In the genomic region with DNA sequence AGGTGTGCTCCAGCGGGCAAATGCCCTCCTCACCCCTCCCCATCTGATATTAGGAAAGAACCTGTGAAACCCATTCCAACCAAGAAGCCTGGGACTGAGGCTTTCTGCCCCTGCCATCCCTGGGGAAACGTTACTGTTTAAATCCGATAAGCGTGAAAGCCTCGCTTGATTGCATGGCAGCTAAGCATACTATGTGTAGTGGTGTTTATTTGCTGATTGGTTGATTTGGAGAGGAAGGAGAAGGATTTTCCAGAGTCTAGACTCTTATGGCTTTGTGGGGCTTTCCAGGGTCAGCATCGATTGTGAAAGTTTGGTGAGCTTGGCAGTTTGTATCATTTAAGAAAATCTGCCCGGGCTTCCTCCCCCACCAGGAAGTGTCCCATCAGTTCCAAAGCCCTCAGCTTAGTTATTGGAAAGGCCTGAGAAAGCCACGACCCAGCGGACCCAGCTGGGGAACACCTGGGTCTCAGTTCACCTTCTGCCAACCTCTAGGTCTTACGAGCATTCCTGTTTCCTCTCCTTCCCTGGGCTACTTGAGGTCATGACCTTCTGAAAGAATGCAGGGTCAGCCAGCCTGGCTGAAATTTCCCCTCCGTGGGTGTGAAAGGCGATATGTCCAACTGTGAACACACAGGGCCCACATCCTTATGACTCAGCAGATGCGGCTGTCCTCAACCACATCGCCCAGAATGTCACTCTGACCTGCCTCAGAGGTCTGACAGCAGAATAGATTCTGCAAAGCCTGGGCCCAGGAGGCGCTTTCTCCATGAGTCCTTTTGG, we compare ENCODE assay signal across 1 cellular context.
TF ChIP-seq lines count a peak whose summit lies in the region.

No MANE protein-coding gene starts in this region.

TF ChIP-seq in K562, 482 proteins besides CTCF, POLR2A, EP300 and RAD21 (continued from another document and continues in another):
- TF ChIP-seq, protein P1, sequence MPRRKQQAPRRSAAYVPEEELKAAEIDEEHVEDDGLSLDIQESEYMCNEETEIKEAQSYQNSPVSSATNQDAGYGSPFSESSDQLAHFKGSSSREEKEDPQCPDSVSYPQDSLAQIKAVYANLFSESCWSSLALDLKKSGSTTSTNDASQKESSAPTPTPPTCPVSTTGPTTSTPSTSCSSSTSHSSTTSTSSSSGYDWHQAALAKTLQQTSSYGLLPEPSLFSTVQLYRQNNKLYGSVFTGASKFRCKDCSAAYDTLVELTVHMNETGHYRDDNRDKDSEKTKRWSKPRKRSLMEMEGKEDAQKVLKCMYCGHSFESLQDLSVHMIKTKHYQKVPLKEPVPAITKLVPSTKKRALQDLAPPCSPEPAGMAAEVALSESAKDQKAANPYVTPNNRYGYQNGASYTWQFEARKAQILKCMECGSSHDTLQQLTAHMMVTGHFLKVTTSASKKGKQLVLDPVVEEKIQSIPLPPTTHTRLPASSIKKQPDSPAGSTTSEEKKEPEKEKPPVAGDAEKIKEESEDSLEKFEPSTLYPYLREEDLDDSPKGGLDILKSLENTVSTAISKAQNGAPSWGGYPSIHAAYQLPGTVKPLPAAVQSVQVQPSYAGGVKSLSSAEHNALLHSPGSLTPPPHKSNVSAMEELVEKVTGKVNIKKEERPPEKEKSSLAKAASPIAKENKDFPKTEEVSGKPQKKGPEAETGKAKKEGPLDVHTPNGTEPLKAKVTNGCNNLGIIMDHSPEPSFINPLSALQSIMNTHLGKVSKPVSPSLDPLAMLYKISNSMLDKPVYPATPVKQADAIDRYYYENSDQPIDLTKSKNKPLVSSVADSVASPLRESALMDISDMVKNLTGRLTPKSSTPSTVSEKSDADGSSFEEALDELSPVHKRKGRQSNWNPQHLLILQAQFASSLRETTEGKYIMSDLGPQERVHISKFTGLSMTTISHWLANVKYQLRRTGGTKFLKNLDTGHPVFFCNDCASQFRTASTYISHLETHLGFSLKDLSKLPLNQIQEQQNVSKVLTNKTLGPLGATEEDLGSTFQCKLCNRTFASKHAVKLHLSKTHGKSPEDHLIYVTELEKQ (CRISPR knock-in tag; IDR thresholded peaks at IDR 0.05) = no peak
- TF ChIP-seq SMARCA5 (IDR thresholded peaks at IDR 0.05) (no peak), MTA2 (IDR thresholded peaks at IDR 0.05; ENCODE audit: low read depth) (no peak), MAFK (IDR thresholded peaks at IDR 0.05; ENCODE audit: low read length) (peak; percentile 94), HEY1 (CRISPR knock-in tag; IDR thresholded peaks at IDR 0.05; ENCODE audit: borderline replicate concordance) (no peak), HSF4 (CRISPR knock-in tag; IDR thresholded peaks at IDR 0.05; ENCODE audit: borderline replicate concordance) (no peak), ZNF134 (CRISPR knock-in tag; conservative IDR thresholded peaks at IDR 0.05) (0 out of 2 replicates have a peak, but pooled peaks have one; percentile 34), GABPB1 (CRISPR knock-in tag; IDR thresholded peaks at IDR 0.05) (no peak), XRCC5 (IDR thresholded peaks at IDR 0.05; ENCODE audit: low read depth, low read length) (no peak), PML (IDR thresholded peaks at IDR 0.05; ENCODE audit: low read length) (no peak), SIN3A (IDR thresholded peaks at IDR 0.05; ENCODE audit: borderline replicate concordance in 2 of 2, control insufficient read depth in 1 of 2, low read depth in 2 of 2, low read length in 2 of 2) (no peak), SMARCC2 (IDR thresholded peaks at IDR 0.05; ENCODE audit: low read depth) (no peak; the same call in 1 of the 2 replicates), ZNF584 (CRISPR knock-in tag; IDR thresholded peaks at IDR 0.05; ENCODE audit: low read depth) (peak; percentile 76), CHCHD3 (CRISPR knock-in tag; IDR thresholded peaks at IDR 0.05) (no peak), ZNF282 (CRISPR knock-in tag; IDR thresholded peaks at IDR 0.05) (no peak), ZNF140 (CRISPR knock-in tag; IDR thresholded peaks at IDR 0.05) (no peak), MEF2A (IDR thresholded peaks at IDR 0.05; ENCODE audit: control insufficient read depth, low read depth, low read length) (no peak), GTF2F1 (IDR thresholded peaks at IDR 0.05; ENCODE audit: low read depth, low read length) (no peak), ZNF121 (CRISPR knock-in tag; conservative IDR thresholded peaks at IDR 0.05) (no peak), ZNF695 (CRISPR knock-in tag; IDR thresholded peaks at IDR 0.05) (0 out of 2 replicates have a peak, but pooled peaks have one; percentile 27), CBFA2T2 (conservative IDR thresholded peaks at IDR 0.05) (peak; percentile 63)
- TF ChIP-seq, protein P2, sequence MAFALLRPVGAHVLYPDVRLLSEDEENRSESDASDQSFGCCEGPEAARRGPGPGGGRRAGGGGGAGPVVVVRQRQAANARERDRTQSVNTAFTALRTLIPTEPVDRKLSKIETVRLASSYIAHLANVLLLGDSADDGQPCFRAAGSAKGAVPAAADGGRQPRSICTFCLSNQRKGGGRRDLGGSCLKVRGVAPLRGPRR (CRISPR knock-in tag; IDR thresholded peaks at IDR 0.05) = no peak; the same call in 1 of the 2 replicates
- TF ChIP-seq, protein P3, sequence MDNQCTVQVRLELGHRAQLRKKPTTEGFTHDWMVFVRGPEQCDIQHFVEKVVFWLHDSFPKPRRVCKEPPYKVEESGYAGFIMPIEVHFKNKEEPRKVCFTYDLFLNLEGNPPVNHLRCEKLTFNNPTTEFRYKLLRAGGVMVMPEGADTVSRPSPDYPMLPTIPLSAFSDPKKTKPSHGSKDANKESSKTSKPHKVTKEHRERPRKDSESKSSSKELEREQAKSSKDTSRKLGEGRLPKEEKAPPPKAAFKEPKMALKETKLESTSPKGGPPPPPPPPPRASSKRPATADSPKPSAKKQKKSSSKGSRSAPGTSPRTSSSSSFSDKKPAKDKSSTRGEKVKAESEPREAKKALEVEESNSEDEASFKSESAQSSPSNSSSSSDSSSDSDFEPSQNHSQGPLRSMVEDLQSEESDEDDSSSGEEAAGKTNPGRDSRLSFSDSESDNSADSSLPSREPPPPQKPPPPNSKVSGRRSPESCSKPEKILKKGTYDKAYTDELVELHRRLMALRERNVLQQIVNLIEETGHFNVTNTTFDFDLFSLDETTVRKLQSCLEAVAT (IDR thresholded peaks at IDR 0.05) = no peak
- TF ChIP-seq, protein P4, sequence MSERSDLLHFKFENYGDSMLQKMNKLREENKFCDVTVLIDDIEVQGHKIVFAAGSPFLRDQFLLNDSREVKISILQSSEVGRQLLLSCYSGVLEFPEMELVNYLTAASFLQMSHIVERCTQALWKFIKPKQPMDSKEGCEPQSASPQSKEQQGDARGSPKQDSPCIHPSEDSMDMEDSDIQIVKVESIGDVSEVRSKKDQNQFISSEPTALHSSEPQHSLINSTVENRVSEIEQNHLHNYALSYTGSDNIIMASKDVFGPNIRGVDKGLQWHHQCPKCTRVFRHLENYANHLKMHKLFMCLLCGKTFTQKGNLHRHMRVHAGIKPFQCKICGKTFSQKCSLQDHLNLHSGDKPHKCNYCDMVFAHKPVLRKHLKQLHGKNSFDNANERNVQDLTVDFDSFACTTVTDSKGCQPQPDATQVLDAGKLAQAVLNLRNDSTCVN (CRISPR knock-in tag; IDR thresholded peaks at IDR 0.05) = no peak
- TF ChIP-seq, protein P5, sequence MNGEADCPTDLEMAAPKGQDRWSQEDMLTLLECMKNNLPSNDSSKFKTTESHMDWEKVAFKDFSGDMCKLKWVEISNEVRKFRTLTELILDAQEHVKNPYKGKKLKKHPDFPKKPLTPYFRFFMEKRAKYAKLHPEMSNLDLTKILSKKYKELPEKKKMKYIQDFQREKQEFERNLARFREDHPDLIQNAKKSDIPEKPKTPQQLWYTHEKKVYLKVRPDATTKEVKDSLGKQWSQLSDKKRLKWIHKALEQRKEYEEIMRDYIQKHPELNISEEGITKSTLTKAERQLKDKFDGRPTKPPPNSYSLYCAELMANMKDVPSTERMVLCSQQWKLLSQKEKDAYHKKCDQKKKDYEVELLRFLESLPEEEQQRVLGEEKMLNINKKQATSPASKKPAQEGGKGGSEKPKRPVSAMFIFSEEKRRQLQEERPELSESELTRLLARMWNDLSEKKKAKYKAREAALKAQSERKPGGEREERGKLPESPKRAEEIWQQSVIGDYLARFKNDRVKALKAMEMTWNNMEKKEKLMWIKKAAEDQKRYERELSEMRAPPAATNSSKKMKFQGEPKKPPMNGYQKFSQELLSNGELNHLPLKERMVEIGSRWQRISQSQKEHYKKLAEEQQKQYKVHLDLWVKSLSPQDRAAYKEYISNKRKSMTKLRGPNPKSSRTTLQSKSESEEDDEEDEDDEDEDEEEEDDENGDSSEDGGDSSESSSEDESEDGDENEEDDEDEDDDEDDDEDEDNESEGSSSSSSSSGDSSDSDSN (IDR thresholded peaks at IDR 0.05; ENCODE audit: borderline replicate concordance in 1 of 2, low read depth in 2 of 2, low read length in 2 of 2) = no peak
- TF ChIP-seq, protein P6, sequence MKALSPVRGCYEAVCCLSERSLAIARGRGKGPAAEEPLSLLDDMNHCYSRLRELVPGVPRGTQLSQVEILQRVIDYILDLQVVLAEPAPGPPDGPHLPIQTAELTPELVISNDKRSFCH (CRISPR knock-in tag; IDR thresholded peaks at IDR 0.05) = no peak
- TF ChIP-seq, protein P6 (tag; IDR thresholded peaks at IDR 0.05) = peak; percentile 38; the same call in 1 of the 2 replicates
- TF ChIP-seq, protein P7, sequence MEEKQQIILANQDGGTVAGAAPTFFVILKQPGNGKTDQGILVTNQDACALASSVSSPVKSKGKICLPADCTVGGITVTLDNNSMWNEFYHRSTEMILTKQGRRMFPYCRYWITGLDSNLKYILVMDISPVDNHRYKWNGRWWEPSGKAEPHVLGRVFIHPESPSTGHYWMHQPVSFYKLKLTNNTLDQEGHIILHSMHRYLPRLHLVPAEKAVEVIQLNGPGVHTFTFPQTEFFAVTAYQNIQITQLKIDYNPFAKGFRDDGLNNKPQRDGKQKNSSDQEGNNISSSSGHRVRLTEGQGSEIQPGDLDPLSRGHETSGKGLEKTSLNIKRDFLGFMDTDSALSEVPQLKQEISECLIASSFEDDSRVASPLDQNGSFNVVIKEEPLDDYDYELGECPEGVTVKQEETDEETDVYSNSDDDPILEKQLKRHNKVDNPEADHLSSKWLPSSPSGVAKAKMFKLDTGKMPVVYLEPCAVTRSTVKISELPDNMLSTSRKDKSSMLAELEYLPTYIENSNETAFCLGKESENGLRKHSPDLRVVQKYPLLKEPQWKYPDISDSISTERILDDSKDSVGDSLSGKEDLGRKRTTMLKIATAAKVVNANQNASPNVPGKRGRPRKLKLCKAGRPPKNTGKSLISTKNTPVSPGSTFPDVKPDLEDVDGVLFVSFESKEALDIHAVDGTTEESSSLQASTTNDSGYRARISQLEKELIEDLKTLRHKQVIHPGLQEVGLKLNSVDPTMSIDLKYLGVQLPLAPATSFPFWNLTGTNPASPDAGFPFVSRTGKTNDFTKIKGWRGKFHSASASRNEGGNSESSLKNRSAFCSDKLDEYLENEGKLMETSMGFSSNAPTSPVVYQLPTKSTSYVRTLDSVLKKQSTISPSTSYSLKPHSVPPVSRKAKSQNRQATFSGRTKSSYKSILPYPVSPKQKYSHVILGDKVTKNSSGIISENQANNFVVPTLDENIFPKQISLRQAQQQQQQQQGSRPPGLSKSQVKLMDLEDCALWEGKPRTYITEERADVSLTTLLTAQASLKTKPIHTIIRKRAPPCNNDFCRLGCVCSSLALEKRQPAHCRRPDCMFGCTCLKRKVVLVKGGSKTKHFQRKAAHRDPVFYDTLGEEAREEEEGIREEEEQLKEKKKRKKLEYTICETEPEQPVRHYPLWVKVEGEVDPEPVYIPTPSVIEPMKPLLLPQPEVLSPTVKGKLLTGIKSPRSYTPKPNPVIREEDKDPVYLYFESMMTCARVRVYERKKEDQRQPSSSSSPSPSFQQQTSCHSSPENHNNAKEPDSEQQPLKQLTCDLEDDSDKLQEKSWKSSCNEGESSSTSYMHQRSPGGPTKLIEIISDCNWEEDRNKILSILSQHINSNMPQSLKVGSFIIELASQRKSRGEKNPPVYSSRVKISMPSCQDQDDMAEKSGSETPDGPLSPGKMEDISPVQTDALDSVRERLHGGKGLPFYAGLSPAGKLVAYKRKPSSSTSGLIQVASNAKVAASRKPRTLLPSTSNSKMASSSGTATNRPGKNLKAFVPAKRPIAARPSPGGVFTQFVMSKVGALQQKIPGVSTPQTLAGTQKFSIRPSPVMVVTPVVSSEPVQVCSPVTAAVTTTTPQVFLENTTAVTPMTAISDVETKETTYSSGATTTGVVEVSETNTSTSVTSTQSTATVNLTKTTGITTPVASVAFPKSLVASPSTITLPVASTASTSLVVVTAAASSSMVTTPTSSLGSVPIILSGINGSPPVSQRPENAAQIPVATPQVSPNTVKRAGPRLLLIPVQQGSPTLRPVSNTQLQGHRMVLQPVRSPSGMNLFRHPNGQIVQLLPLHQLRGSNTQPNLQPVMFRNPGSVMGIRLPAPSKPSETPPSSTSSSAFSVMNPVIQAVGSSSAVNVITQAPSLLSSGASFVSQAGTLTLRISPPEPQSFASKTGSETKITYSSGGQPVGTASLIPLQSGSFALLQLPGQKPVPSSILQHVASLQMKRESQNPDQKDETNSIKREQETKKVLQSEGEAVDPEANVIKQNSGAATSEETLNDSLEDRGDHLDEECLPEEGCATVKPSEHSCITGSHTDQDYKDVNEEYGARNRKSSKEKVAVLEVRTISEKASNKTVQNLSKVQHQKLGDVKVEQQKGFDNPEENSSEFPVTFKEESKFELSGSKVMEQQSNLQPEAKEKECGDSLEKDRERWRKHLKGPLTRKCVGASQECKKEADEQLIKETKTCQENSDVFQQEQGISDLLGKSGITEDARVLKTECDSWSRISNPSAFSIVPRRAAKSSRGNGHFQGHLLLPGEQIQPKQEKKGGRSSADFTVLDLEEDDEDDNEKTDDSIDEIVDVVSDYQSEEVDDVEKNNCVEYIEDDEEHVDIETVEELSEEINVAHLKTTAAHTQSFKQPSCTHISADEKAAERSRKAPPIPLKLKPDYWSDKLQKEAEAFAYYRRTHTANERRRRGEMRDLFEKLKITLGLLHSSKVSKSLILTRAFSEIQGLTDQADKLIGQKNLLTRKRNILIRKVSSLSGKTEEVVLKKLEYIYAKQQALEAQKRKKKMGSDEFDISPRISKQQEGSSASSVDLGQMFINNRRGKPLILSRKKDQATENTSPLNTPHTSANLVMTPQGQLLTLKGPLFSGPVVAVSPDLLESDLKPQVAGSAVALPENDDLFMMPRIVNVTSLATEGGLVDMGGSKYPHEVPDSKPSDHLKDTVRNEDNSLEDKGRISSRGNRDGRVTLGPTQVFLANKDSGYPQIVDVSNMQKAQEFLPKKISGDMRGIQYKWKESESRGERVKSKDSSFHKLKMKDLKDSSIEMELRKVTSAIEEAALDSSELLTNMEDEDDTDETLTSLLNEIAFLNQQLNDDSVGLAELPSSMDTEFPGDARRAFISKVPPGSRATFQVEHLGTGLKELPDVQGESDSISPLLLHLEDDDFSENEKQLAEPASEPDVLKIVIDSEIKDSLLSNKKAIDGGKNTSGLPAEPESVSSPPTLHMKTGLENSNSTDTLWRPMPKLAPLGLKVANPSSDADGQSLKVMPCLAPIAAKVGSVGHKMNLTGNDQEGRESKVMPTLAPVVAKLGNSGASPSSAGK (IDR thresholded peaks at IDR 0.05) = peak; percentile 70
- TF ChIP-seq, protein P8, sequence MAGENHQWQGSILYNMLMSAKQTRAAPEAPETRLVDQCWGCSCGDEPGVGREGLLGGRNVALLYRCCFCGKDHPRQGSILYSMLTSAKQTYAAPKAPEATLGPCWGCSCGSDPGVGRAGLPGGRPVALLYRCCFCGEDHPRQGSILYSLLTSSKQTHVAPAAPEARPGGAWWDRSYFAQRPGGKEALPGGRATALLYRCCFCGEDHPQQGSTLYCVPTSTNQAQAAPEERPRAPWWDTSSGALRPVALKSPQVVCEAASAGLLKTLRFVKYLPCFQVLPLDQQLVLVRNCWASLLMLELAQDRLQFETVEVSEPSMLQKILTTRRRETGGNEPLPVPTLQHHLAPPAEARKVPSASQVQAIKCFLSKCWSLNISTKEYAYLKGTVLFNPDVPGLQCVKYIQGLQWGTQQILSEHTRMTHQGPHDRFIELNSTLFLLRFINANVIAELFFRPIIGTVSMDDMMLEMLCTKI (IDR thresholded peaks at IDR 0.05; ENCODE audit: partially characterized antibody) = no peak
